ENCODE assay signal across 1 cellular context in genomic region chr1:206761369-206761768, GRCh38.
TF ChIP-seq lines count a peak whose summit lies in the region.

No MANE protein-coding gene starts in this region.

TF ChIP-seq in H1, 55 proteins besides CTCF, POLR2A, EP300 and RAD21 (continued from another document):
- 0 out of 2 replicates have a peak, but pooled peaks have one; percentile 53 for TF ChIP-seq TEAD4 (IDR thresholded peaks at IDR 0.05; ENCODE audit: low read depth, low read length)
- no peak for TF ChIP-seq POLR2AphosphoS5 (IDR thresholded peaks at IDR 0.05; ENCODE audit: low read depth, low read length)
